9 cellular contexts compared by ENCODE assay signal in the genomic region with DNA sequence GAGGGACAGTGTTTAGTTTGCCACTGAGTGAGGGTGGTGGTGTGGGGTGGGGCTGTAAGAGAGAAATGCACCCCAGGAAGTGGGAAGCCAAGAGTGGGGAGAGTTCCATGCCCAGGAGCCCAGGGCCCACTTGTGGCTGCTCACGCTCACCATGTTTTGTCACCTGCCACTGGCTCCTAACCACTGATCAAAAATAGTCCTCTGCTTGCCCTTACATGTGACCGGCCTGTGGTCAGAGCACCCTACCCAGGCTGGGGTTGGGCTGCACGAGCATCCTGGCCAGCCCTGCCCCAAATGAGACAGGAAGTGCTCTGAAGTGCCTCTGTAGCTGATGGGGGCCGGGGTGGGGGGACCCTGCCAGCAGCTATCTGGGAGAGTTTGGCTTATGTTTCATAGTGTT.
DNase-seq lines count a peak whose midpoint lies in the region; ATAC-seq and TF ChIP-seq lines count a peak whose summit lies in the region.
"Had no signal": no experiment of that assay in that cellular context is flagged by ENCODE, and none has a peak within 500 bp of the region (broad histone marks: within the 10 kb centered on the region; RNA-seq: fewer than 3 reads in every experiment).

No MANE protein-coding gene starts in this region.

- WGBS in tibial nerve, 2 donors: 76 to 77% methylated on average over 4 of the region's 4 CpGs

- no peaks in the 10 kb centered on the region for H3K36me3 ChIP-seq in BLaER1
- no peaks in the 10 kb centered on the region for H3K36me3 ChIP-seq in tibial nerve
- H3K36me3 ChIP-seq in Caco-2 (ENCODE audit: control insufficient read depth, insufficient read depth, low read length): no peaks in the 10 kb centered on the region
- H3K36me3 ChIP-seq: SJSA1 had no signal

- TF ChIP-seq CTCF in tibial nerve (IDR thresholded peaks at IDR 0.05): no peak
- TF ChIP-seq CTCF in Caco-2 (IDR thresholded peaks at IDR 0.05; ENCODE audit: insufficient read depth in 1 of 2, low read depth in 1 of 2, low read length in 1 of 2, severe bottlenecking in 1 of 2, unreplicated experiment in 1 of 2): no peak

- TF ChIP-seq EP300 in tibial nerve (IDR thresholded peaks at IDR 0.05): no peak

- no peaks in the 10 kb centered on the region for H3K36me3 Mint-ChIP-seq in activated naive CD8-positive, alpha-beta T cell
- H3K36me3 Mint-ChIP-seq in Caco-2 (ENCODE audit: insufficient read depth, unreplicated experiment): no peaks in the 10 kb centered on the region

- peaks cover 44% of the 10 kb centered on the region for H3K4me1 ChIP-seq in BLaER1
- H3K4me1 ChIP-seq in tibial nerve: peaks cover 0 to 32% (median 11%) of the 10 kb centered on the region in 4 donors
- H3K4me1 ChIP-seq in Caco-2: no peaks in the 10 kb centered on the region
- H3K4me1 ChIP-seq: SJSA1 had no signal

- peak overlapping the region; percentile 51 for H3K4me2 ChIP-seq in BLaER1

- peaks cover 66% of the 10 kb centered on the region for H4K20me1 ChIP-seq in BLaER1

- ATAC-seq in GM19043 (IDR thresholded peaks at IDR 0.05; ENCODE audit: low read depth, unreplicated experiment) (peak; percentile 58), HG03378 (IDR thresholded peaks at IDR 0.05; ENCODE audit: unreplicated experiment) (peak; percentile 55)

- POLR2A ChIA-PET in Caco-2 (lab: Charles Lee): no interaction called here

- H3K27me3 ChIP-seq in BLaER1 (peaks cover 62% of the 10 kb centered on the region), tibial nerve (no peaks in the 10 kb centered on the region), Caco-2 (replicated peaks; ENCODE audit: control insufficient read depth, insufficient read depth, low read length) (no peaks in the 10 kb centered on the region)
- H3K27me3 ChIP-seq: SJSA1 had no signal

- CTCF ChIA-PET in Caco-2 (lab: Charles Lee): no interaction called here

- no peaks in the 10 kb centered on the region for H3K27me3 Mint-ChIP-seq in activated naive CD8-positive, alpha-beta T cell
- peaks cover 3% of the 10 kb centered on the region for H3K27me3 Mint-ChIP-seq in Caco-2 (ENCODE audit: insufficient read depth, unreplicated experiment)

- H3K27ac ChIP-seq in BLaER1: no peak overlapping the region
- no peak overlapping the region for H3K27ac ChIP-seq in tibial nerve
- H3K27ac ChIP-seq: SJSA1 had no signal

- H3K27ac Mint-ChIP-seq in activated naive CD8-positive, alpha-beta T cell: peak overlapping the region; percentile 75
- no peak overlapping the region for H3K27ac Mint-ChIP-seq in Caco-2 (ENCODE audit: unreplicated experiment)

- H3K9me3 ChIP-seq in BLaER1 (no peaks in the 10 kb centered on the region), tibial nerve (no peaks in the 10 kb centered on the region), Caco-2 (no peaks in the 10 kb centered on the region)
- H3K9me3 ChIP-seq: SJSA1 had no signal

- no peak overlapping the region for H3K9ac ChIP-seq in BLaER1

- no peak for DNase-seq in NCI-H526 (lab: John Stamatoyannopoulos, UW)
- no peak for DNase-seq in tibial nerve (ENCODE audit: low spot score in 2 of 2)
- no peak for DNase-seq in stimulated activated CD4-positive, alpha-beta T cell treated with anti-CD3 and anti-CD28 coated beads, Interleukin-12 subunit alpha, Interleukin-12 subunit beta, amount 100 ng/mL, for 4 hours
- DNase-seq in Caco-2: no peak

- no peak for TF ChIP-seq POLR2A in tibial nerve (IDR thresholded peaks at IDR 0.05)

- peaks cover 29% of the 10 kb centered on the region for H3K4me1 Mint-ChIP-seq in activated naive CD8-positive, alpha-beta T cell (ENCODE audit: low read depth)
- H3K4me1 Mint-ChIP-seq in Caco-2 (ENCODE audit: low read depth, unreplicated experiment): no peaks in the 10 kb centered on the region

- BruUV-seq in Caco-2 (replicated peaks; lab: Mats Ljungman, UMichigan): no TSS peak

- H3K4me3 ChIP-seq in BLaER1: no peak overlapping the region
- H3K4me3 ChIP-seq in tibial nerve: no peak overlapping the region
- no peak overlapping the region for H3K4me3 ChIP-seq in Caco-2 (ENCODE audit: low read depth, low read length)
- H3K4me3 ChIP-seq: SJSA1 had no signal

- H3K9me3 Mint-ChIP-seq in activated naive CD8-positive, alpha-beta T cell (ENCODE audit: low read depth): no peaks in the 10 kb centered on the region
- no peaks in the 10 kb centered on the region for H3K9me3 Mint-ChIP-seq in Caco-2 (ENCODE audit: unreplicated experiment)

- intact Hi-C loops in Caco-2 (cut with micrococcal nuclease; ENCODE audit: unreplicated experiment): no loop called here

- peak overlapping the region; percentile 35 for H3K4me3 Mint-ChIP-seq in activated naive CD8-positive, alpha-beta T cell
- no peak overlapping the region for H3K4me3 Mint-ChIP-seq in Caco-2 (ENCODE audit: unreplicated experiment)
